ENCODE assay signal across 21 cellular contexts in genomic region chr18:48342125-48342524, GRCh38.
DNase-seq lines count a peak whose midpoint lies in the region; ATAC-seq and TF ChIP-seq lines count a peak whose summit lies in the region.
"Had no signal": no experiment of that assay in that cellular context is flagged by ENCODE, and none has a peak within 500 bp of the region (broad histone marks: within the 10 kb centered on the region; RNA-seq: fewer than 3 reads in every experiment).

No MANE protein-coding gene starts in this region.

- no peak for TF ChIP-seq CTCF in coronary artery (IDR thresholded peaks at IDR 0.05)

- ATAC-seq in GM18520 (IDR thresholded peaks at IDR 0.05; ENCODE audit: unreplicated experiment): no peak
- ATAC-seq in GM21737 (IDR thresholded peaks at IDR 0.05; ENCODE audit: unreplicated experiment): no peak
- ATAC-seq: stimulated activated memory B cell treated with anti-CD40 and anti-IgM and Interleukin-4, amounts not matched to agents 10 μg/mL and 1 μg/mL and 100 μg/mL, for 72 hours had no signal

- peak overlapping the region; percentile 74 to 87 for H3K27ac ChIP-seq in coronary artery
- H3K27ac ChIP-seq: C4-2B, psoas muscle had no signal

- H3K4me3 ChIP-seq in coronary artery: peak overlapping the region; percentile 18
- H3K4me3 ChIP-seq: esophagus squamous epithelium, psoas muscle had no signal

- peak; percentile 95 for DNase-seq in DMS79 treated with DMSO at 0.1 percent for 48 hours (lab: John Stamatoyannopoulos, UW)
- peak; percentile 53 for DNase-seq in NCI-H2107 treated with DMSO at 0.1 percent for 48 hours (lab: John Stamatoyannopoulos, UW; ENCODE audit: unreplicated experiment)
- no peak for DNase-seq in coronary artery (ENCODE audit: low spot score)
- peak; percentile 39 for DNase-seq in pons (ENCODE audit: low spot score)
- DNase-seq in stimulated activated CD8-positive, alpha-beta memory T cell treated with anti-CD3 and anti-CD28 coated beads, Interleukin-4, amount 100 ng/mL, for 48 hours: no peak
- no peak for DNase-seq in T-helper 1 cell
- DNase-seq: activated CD4-positive, alpha-beta memory T cell treated with anti-CD3 and anti-CD28 coated beads, Interleukin-2, amount 10 ng/mL, durations not matched to agents 7 days and 5 days; activated gamma-delta T cell; cerebellar nuclear complex; esophagus squamous epithelium; GF-D8; HFFc6; NCI-H226; psoas muscle; RPMI8226; stimulated activated CD4-positive, alpha-beta T cell treated with anti-CD3 and anti-CD28 coated beads, Interleukin-2, amount 100 ng/mL, for 48 hours; T1000 had no signal

Comparison
In these comparisons a context has a peak if more than half of its experiments do, and no peak if none do; other contexts are left out.
1. DNase-seq: peak in DMS79 treated with DMSO at 0.1 percent for 48 hours (single experiment), NCI-H2107 treated with DMSO at 0.1 percent for 48 hours (single experiment) and pons (single experiment); none in coronary artery (single experiment), stimulated activated CD8-positive, alpha-beta memory T cell treated with anti-CD3 and anti-CD28 coated beads, Interleukin-4, amount 100 ng/mL, for 48 hours (single experiment) and T-helper 1 cell (0 of 5).